Comparison of ENCODE assay signal across 1 cellular context in genomic region chr3:99928758-99929408, GRCh38.
TF ChIP-seq lines count a peak whose summit lies in the region.

No MANE protein-coding gene starts in this region.

TF ChIP-seq in WTC11, 78 proteins besides CTCF, POLR2A, EP300 and RAD21 (continued from another document):
- TF ChIP-seq ZNF532 (CRISPR knock-in tag; IDR thresholded peaks at IDR 0.05; ENCODE audit: borderline replicate concordance) = no peak
